ENCODE assay signal across 1 cellular context in the genomic region with DNA sequence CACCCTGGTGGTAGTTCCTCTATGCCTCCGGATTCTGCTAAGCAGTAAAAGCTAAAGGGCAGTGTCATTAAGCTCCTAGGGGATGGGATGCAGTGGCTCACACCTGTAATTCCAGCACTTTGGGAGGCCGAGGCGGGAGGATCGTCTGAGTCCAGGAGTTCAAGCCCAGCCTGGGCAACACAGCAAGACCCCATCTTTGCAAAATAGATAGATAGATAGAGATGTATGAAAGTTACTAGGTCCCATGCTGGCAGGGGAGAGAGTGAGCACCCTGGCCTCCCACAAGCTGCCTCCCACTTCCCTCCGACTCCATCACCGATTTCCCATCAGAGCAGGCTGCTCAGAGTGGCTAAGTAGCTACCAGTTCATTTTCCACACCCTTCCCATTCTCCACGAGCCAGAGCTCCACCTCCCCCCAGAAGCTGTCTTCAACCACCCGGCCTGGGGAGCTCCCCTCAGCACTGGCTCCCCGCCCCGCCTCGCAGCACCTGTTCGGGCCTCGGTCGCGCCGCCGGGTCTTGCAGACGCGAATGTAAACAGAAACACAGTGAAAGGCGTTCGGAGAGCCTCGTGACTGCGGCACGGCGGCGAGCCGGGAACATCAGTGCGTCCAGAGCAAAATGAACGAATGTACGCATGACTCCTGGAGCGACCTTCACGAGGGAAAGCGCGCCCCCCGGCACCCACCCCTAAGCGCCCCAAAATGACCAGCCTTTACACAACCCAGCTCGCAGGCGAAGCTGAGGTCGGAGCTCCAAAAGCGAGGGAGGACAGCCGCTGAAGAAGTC.
TF ChIP-seq lines count a peak whose summit lies in the region.

No MANE protein-coding gene starts in this region.

TF ChIP-seq in H1, 55 proteins besides CTCF, POLR2A, EP300 and RAD21:
- TF ChIP-seq KDM1A (IDR thresholded peaks at IDR 0.05; ENCODE audit: borderline replicate concordance, low read length) (peak; percentile 86; the same call in 1 of the 2 replicates), CHD2 (IDR thresholded peaks at IDR 0.05; ENCODE audit: low read length) (no peak), MAX (IDR thresholded peaks at IDR 0.05) (peak; percentile 90), ATF3 (IDR thresholded peaks at IDR 0.05; ENCODE audit: insufficient read depth, low read depth, low read length) (no peak), BRCA1 (IDR thresholded peaks at IDR 0.05; ENCODE audit: low read depth, low read length) (no peak), HDAC2 (IDR thresholded peaks at IDR 0.05; ENCODE audit: borderline replicate concordance in 1 of 2, low read depth in 2 of 2, low read length in 2 of 2) (peak in 1 of 2 experiments; percentile 77; a peak in 1 of 4 replicates), ASH2L (IDR thresholded peaks at IDR 0.05; ENCODE audit: low read length) (peak; percentile 48), FOSL1 (IDR thresholded peaks at IDR 0.05; ENCODE audit: insufficient read depth, low read depth, low read length) (no peak), E2F6 (IDR thresholded peaks at IDR 0.05) (peak; percentile 95), SAP30 (IDR thresholded peaks at IDR 0.05; ENCODE audit: insufficient read depth, insufficient replicate concordance, low read length) (peak; percentile 61), KDM4A (IDR thresholded peaks at IDR 0.05; ENCODE audit: low read depth, low read length, severe bottlenecking) (peak; percentile 4)
